ENCODE assay signal across 16 cellular contexts in genomic region chr20:41552295-41553068, GRCh38.
"Had no signal": no experiment of that assay in that cellular context is flagged by ENCODE, and none has a peak within 500 bp of the region (broad histone marks: within the 10 kb centered on the region; RNA-seq: fewer than 3 reads in every experiment).

No MANE protein-coding gene starts in this region.

- H2AFZ ChIP-seq: parathyroid adenoma had no signal

- H3K9me3 Mint-ChIP-seq: natural killer cell had no signal

- H3K36me3 ChIP-seq: lower lobe of right lung, neutrophil, upper lobe of left lung had no signal

- H3K4me2 ChIP-seq: SK-N-SH had no signal

- H3K27ac ChIP-seq: body of pancreas, lower lobe of right lung, neutrophil, parathyroid adenoma, stomach had no signal

- ATAC-seq: activated CD8-positive, alpha-beta T cell treated with anti-CD3 and anti-CD28 coated beads, Interleukin-2, amount 10 ng/mL, durations not matched to agents 7 days and 5 days; activated T-cell treated with anti-CD3 and anti-CD28 coated beads, Interleukin-2, amount 50 U/mL, for 4 hours; body of pancreas; lower lobe of right lung; natural killer cell had no signal

- H3K27me3 Mint-ChIP-seq: activated CD4-positive, alpha-beta T cell treated with anti-CD3 and anti-CD28 coated beads, Interleukin-2, amount 10 ng/mL, durations not matched to agents 24 days and 14 days; activated naive CD8-positive, alpha-beta T cell had no signal

- H3K27ac Mint-ChIP-seq: activated CD4-positive, alpha-beta T cell treated with anti-CD3 and anti-CD28 coated beads, Interleukin-2, amount 10 ng/mL, durations not matched to agents 24 days and 14 days; activated CD8-positive, alpha-beta T cell treated with anti-CD3 and anti-CD28 coated beads, Interleukin-2, amount 10 ng/mL, durations not matched to agents 7 days and 5 days; activated naive CD8-positive, alpha-beta T cell; natural killer cell; T-helper 2 cell treated with Interferon-gamma antibody and Interleukin-4, amounts not matched to agents 5 μg/mL and 100 μg/mL, for 36 hours had no signal

- H3K27me3 ChIP-seq: body of pancreas, neutrophil, stomach, upper lobe of left lung had no signal

- H3K4me1 Mint-ChIP-seq: activated CD4-positive, alpha-beta T cell treated with anti-CD3 and anti-CD28 coated beads, Interleukin-2, amount 10 ng/mL, durations not matched to agents 24 days and 14 days had no signal

- H3K9me3 ChIP-seq: body of pancreas, lower lobe of right lung, neutrophil, SK-N-SH, stomach, upper lobe of left lung had no signal

- H3K4me1 ChIP-seq: body of pancreas had no signal

- H3K4me3 ChIP-seq: body of pancreas, lower lobe of right lung, stomach, upper lobe of left lung had no signal

- H3K4me3 Mint-ChIP-seq: activated CD4-positive, alpha-beta T cell treated with anti-CD3 and anti-CD28 coated beads, Interleukin-2, amount 10 ng/mL, durations not matched to agents 24 days and 14 days; activated CD8-positive, alpha-beta T cell treated with anti-CD3 and anti-CD28 coated beads, Interleukin-2, amount 10 ng/mL, durations not matched to agents 7 days and 5 days; activated naive CD8-positive, alpha-beta T cell; activated T-cell treated with anti-CD3 and anti-CD28 coated beads, Interleukin-2, amount 50 U/mL, for 4 hours; natural killer cell; T-helper 2 cell treated with Interferon-gamma antibody and Interleukin-4, amounts not matched to agents 5 μg/mL and 100 μg/mL, for 36 hours had no signal

- DNase-seq: activated CD4-positive, alpha-beta T cell treated with anti-CD3 and anti-CD28 coated beads, Interleukin-2, amount 10 ng/mL, durations not matched to agents 24 days and 14 days; activated CD8-positive, alpha-beta T cell treated with anti-CD3 and anti-CD28 coated beads, Interleukin-2, amount 10 ng/mL, durations not matched to agents 7 days and 5 days; activated effector memory CD4-positive, alpha-beta T cell treated with anti-CD3 and anti-CD28 coated beads, Interleukin-2, amount 50 U/mL, for 16 hours; activated T-cell treated with anti-CD3 and anti-CD28 coated beads, Interleukin-2, amount 50 U/mL, for 4 hours; body of pancreas; caudate nucleus; foreskin melanocyte; lower lobe of right lung; natural killer cell; SK-N-SH; stomach; upper lobe of left lung had no signal
